10 cellular contexts compared by ENCODE assay signal in genomic region chr5:113246371-113246870, GRCh38.
DNase-seq lines count a peak whose midpoint lies in the region; ATAC-seq, FAIRE-seq and TF ChIP-seq lines count a peak whose summit lies in the region.
"Had no signal": no experiment of that assay in that cellular context is flagged by ENCODE, and none has a peak within 500 bp of the region (broad histone marks: within the 10 kb centered on the region; RNA-seq: fewer than 3 reads in every experiment).

No MANE protein-coding gene starts in this region.

- no peak overlapping the region for H3K4me3 ChIP-seq in Karpas-422 (ENCODE audit: low read length)
- H3K4me3 ChIP-seq in K562: no peak overlapping the region
- no peak overlapping the region for H3K4me3 ChIP-seq in left lung

- H3K9me3 Mint-ChIP-seq in stimulated activated memory B cell treated with anti-CD40 and anti-IgM and Interleukin-4, amounts not matched to agents 10 μg/mL and 1 μg/mL and 100 μg/mL, for 72 hours: no peaks in the 10 kb centered on the region
- H3K9me3 Mint-ChIP-seq in activated T-cell treated with anti-CD3 and anti-CD28 coated beads, Interleukin-2, amount 50 U/mL, for 4 hours: no peaks in the 10 kb centered on the region
- no peaks in the 10 kb centered on the region for H3K9me3 Mint-ChIP-seq in MCF 10A (ENCODE audit: unreplicated experiment)
- H3K9me3 Mint-ChIP-seq: activated naive CD8-positive, alpha-beta T cell treated with anti-CD3 and anti-CD28 coated beads for 36 hours had no signal

- ATAC-seq in K562 (no peak), left lung (peak; percentile 40), HG03196 (IDR thresholded peaks at IDR 0.05; ENCODE audit: unreplicated experiment) (no peak), GM19452 (IDR thresholded peaks at IDR 0.05; ENCODE audit: unreplicated experiment) (no peak)
- no peak for ATAC-seq in stimulated activated memory B cell treated with anti-CD40 and anti-IgM and Interleukin-4, amounts not matched to agents 10 μg/mL and 1 μg/mL and 100 μg/mL, for 72 hours
- ATAC-seq in activated T-cell treated with anti-CD3 and anti-CD28 coated beads, Interleukin-2, amount 50 U/mL, for 4 hours: no peak

- H3K27ac Mint-ChIP-seq in stimulated activated memory B cell treated with anti-CD40 and anti-IgM and Interleukin-4, amounts not matched to agents 10 μg/mL and 1 μg/mL and 100 μg/mL, for 72 hours: no peak overlapping the region
- no peak overlapping the region for H3K27ac Mint-ChIP-seq in MCF 10A (ENCODE audit: low read depth, unreplicated experiment)
- H3K27ac Mint-ChIP-seq: activated naive CD8-positive, alpha-beta T cell treated with anti-CD3 and anti-CD28 coated beads for 36 hours had no signal

- H3K79me2 ChIP-seq in Karpas-422 (ENCODE audit: low read length): no peaks in the 10 kb centered on the region
- no peaks in the 10 kb centered on the region for H3K79me2 ChIP-seq in K562 (ENCODE audit: control insufficient read depth, insufficient read depth, low read length)

- peaks cover 3% of the 10 kb centered on the region; the same call in 1 of the 2 replicates for H3K27me3 ChIP-seq in Karpas-422 (ENCODE audit: low read length)
- H3K27me3 ChIP-seq in K562 (ENCODE audit: control insufficient read depth in 2 of 2, insufficient read depth in 2 of 2, low read length in 2 of 2): no peaks in the 10 kb centered on the region; a peak in 2 of 5 replicates
- H3K27me3 ChIP-seq in left lung: no peaks in the 10 kb centered on the region

- 0% methylated on average over 5 of the region's 5 CpGs for WGBS in K562 (ENCODE audit: insufficient coverage, low coverage, missing lambda C conversion rate)

- H3K36me3 Mint-ChIP-seq in stimulated activated memory B cell treated with anti-CD40 and anti-IgM and Interleukin-4, amounts not matched to agents 10 μg/mL and 1 μg/mL and 100 μg/mL, for 72 hours: no peaks in the 10 kb centered on the region
- H3K36me3 Mint-ChIP-seq in activated T-cell treated with anti-CD3 and anti-CD28 coated beads, Interleukin-2, amount 50 U/mL, for 4 hours (ENCODE audit: insufficient read depth): peaks cover 3% of the 10 kb centered on the region
- no peaks in the 10 kb centered on the region for H3K36me3 Mint-ChIP-seq in MCF 10A (ENCODE audit: insufficient read depth, unreplicated experiment)
- H3K36me3 Mint-ChIP-seq: activated naive CD8-positive, alpha-beta T cell treated with anti-CD3 and anti-CD28 coated beads for 36 hours had no signal

- no peak for FAIRE-seq in K562 (lab: Jason Lieb, UNC)

- H3K9ac ChIP-seq in Karpas-422 (ENCODE audit: low read length) (no peak overlapping the region), K562 (ENCODE audit: insufficient read depth in 1 of 2, low read depth in 2 of 2, low read length in 2 of 2) (no peak overlapping the region)

- H3K27me3 Mint-ChIP-seq in stimulated activated memory B cell treated with anti-CD40 and anti-IgM and Interleukin-4, amounts not matched to agents 10 μg/mL and 1 μg/mL and 100 μg/mL, for 72 hours: peaks cover 29% of the 10 kb centered on the region
- peaks cover 2% of the 10 kb centered on the region for H3K27me3 Mint-ChIP-seq in activated T-cell treated with anti-CD3 and anti-CD28 coated beads, Interleukin-2, amount 50 U/mL, for 4 hours (ENCODE audit: low read depth)
- H3K27me3 Mint-ChIP-seq in MCF 10A (ENCODE audit: insufficient read depth, unreplicated experiment): no peaks in the 10 kb centered on the region

- H3K9me3 ChIP-seq in Karpas-422 (ENCODE audit: low read length): no peaks in the 10 kb centered on the region
- no peaks in the 10 kb centered on the region for H3K9me3 ChIP-seq in K562 (replicated peaks; ENCODE audit: control insufficient read depth, insufficient read depth, low read depth, low read length)
- H3K9me3 ChIP-seq in left lung: no peaks in the 10 kb centered on the region

- BruUV-seq in K562 (replicated peaks; lab: Mats Ljungman, UMichigan) (no TSS peak), MCF 10A (replicated peaks; lab: Mats Ljungman, UMichigan) (no TSS peak)

- DNase-seq in Karpas-422: no peak
- no peak for DNase-seq in K562 (ENCODE audit: extremely low read depth in 1 of 4, low spot score in 3 of 4)
- no peak for DNase-seq in left lung
- no peak for DNase-seq in activated T-cell treated with anti-CD3 and anti-CD28 coated beads, Interleukin-2, amount 50 U/mL, for 4 hours
- no peak for DNase-seq in MCF 10A (ENCODE audit: unreplicated experiment)
- DNase-seq: activated naive CD8-positive, alpha-beta T cell treated with anti-CD3 and anti-CD28 coated beads for 36 hours; T-helper 9 cell had no signal

- H3K9me2 ChIP-seq in Karpas-422 (replicated peaks; ENCODE audit: insufficient read depth, low read length): no peaks in the 10 kb centered on the region

- TF ChIP-seq POLR2A in K562 (conservative IDR thresholded peaks at IDR 0.05): no peak

- in situ Hi-C loops in K562 (cut with MboI): no loop called here

- H3K36me3 ChIP-seq in Karpas-422 (ENCODE audit: insufficient read depth, low read length) (no peaks in the 10 kb centered on the region), K562 (ENCODE audit: control insufficient read depth, insufficient read depth, low read length) (no peaks in the 10 kb centered on the region), left lung (no peaks in the 10 kb centered on the region)

- H3K4me3 Mint-ChIP-seq in stimulated activated memory B cell treated with anti-CD40 and anti-IgM and Interleukin-4, amounts not matched to agents 10 μg/mL and 1 μg/mL and 100 μg/mL, for 72 hours: peak overlapping the region; percentile 10
- no peak overlapping the region for H3K4me3 Mint-ChIP-seq in activated T-cell treated with anti-CD3 and anti-CD28 coated beads, Interleukin-2, amount 50 U/mL, for 4 hours
- H3K4me3 Mint-ChIP-seq in MCF 10A (ENCODE audit: unreplicated experiment): no peak overlapping the region
- H3K4me3 Mint-ChIP-seq: activated naive CD8-positive, alpha-beta T cell treated with anti-CD3 and anti-CD28 coated beads for 36 hours had no signal

- H2AFZ ChIP-seq in Karpas-422 (ENCODE audit: low read length): peak overlapping the region; percentile 59; the same call in 1 of the 2 replicates
- H2AFZ ChIP-seq in K562 (ENCODE audit: low read depth, low read length): no peak overlapping the region

- H3K9me1 ChIP-seq in K562 (ENCODE audit: control insufficient read depth, insufficient read depth, low read length): no peaks in the 10 kb centered on the region

- POLR2A ChIA-PET in K562 (lab: Yijun Ruan, JAX): interaction anchor here (0.6 to 0.7 kb wide), 2 partner anchors 130 to 374 kb away, joined by 3 read pairs; no protein-coding TSS in a partner anchor
- POLR2A ChIA-PET in MCF 10A (lab: Yijun Ruan, JAX): interaction anchor here (1.0 kb wide), 1 partner anchor 84 kb away, joined by 4 read pairs; no protein-coding TSS in a partner anchor

- H3K4me2 ChIP-seq in Karpas-422 (ENCODE audit: low read depth, low read length, poor library complexity, severe bottlenecking) (peak overlapping the region; percentile 34), K562 (ENCODE audit: insufficient read depth, low read length) (no peak overlapping the region)

- no peak for TF ChIP-seq CTCF in K562 (IDR thresholded peaks at IDR 0.05 in 2 of 3, conservative IDR thresholded peaks at IDR 0.05 in 1 of 3; ENCODE audit: insufficient read depth in 2 of 3, low read depth in 1 of 3, low read length in 3 of 3)
- no peak for TF ChIP-seq CTCF in left lung (IDR thresholded peaks at IDR 0.05)
- no peak for TF ChIP-seq CTCF in MCF 10A (IDR thresholded peaks at IDR 0.05; ENCODE audit: unreplicated experiment)

- H3K27ac ChIP-seq in Karpas-422 (ENCODE audit: low read length) (no peak overlapping the region), K562 (ENCODE audit: extremely low read depth, low read depth, low read length) (no peak overlapping the region), left lung (peak overlapping the region; percentile 57 to 60)

- H3K4me1 ChIP-seq in Karpas-422 (ENCODE audit: low read length) (peaks cover 6% of the 10 kb centered on the region), K562 (replicated peaks in 1 of 2; ENCODE audit: control insufficient read depth in 2 of 2, insufficient read depth in 2 of 2, low read length in 2 of 2) (no peaks in the 10 kb centered on the region), left lung (peaks cover 0 to 4% of the 10 kb centered on the region in 2 donors)

- CTCF ChIA-PET in K562 (lab: Yijun Ruan, JAX; ENCODE audit: low intra/inter-chr PET ratio) (no interaction called here), MCF 10A (lab: Yijun Ruan, JAX) (interaction anchor here (0.6 kb wide), 1 partner anchor 229 kb away, joined by 4 read pairs; no protein-coding TSS in a partner anchor)

- H4K20me1 ChIP-seq in Karpas-422 (ENCODE audit: insufficient read depth, low read depth, low read length): no peaks in the 10 kb centered on the region
- no peaks in the 10 kb centered on the region for H4K20me1 ChIP-seq in K562 (replicated peaks; ENCODE audit: control insufficient read depth, insufficient read depth, low read length)

- no peak for TF ChIP-seq EP300 in K562 (IDR thresholded peaks at IDR 0.05; ENCODE audit: low read length)

- peaks cover 11% of the 10 kb centered on the region for H3K4me1 Mint-ChIP-seq in stimulated activated memory B cell treated with anti-CD40 and anti-IgM and Interleukin-4, amounts not matched to agents 10 μg/mL and 1 μg/mL and 100 μg/mL, for 72 hours
- no peaks in the 10 kb centered on the region for H3K4me1 Mint-ChIP-seq in activated T-cell treated with anti-CD3 and anti-CD28 coated beads, Interleukin-2, amount 50 U/mL, for 4 hours (ENCODE audit: low read depth)
- peaks cover 17% of the 10 kb centered on the region for H3K4me1 Mint-ChIP-seq in MCF 10A (ENCODE audit: insufficient read depth, unreplicated experiment)

- no peak for TF ChIP-seq RAD21 in K562 (CRISPR knock-in tag; conservative IDR thresholded peaks at IDR 0.05 in 1 of 2, IDR thresholded peaks at IDR 0.05 in 1 of 2)

- intact Hi-C loops in K562 (cut with micrococcal nuclease) (no loop called here), left lung (cut with DNase I) (no loop called here), MCF 10A (cut with micrococcal nuclease) (no loop called here)

TF ChIP-seq in K562, 482 proteins besides CTCF, POLR2A, EP300 and RAD21 (continues in another document):
- TF ChIP-seq BRD4 (IDR thresholded peaks at IDR 0.05) (no peak), GABPA (tag; conservative IDR thresholded peaks at IDR 0.05; ENCODE audit: low read depth) (0 out of 2 replicates have a peak, but pooled peaks have one; percentile 15), HMG20B (CRISPR knock-in tag; IDR thresholded peaks at IDR 0.05) (no peak), MYNN (IDR thresholded peaks at IDR 0.05) (no peak), MYNN (CRISPR knock-in tag; IDR thresholded peaks at IDR 0.05) (no peak)

Comparison
In these comparisons a context has a peak if more than half of its experiments do, and no peak if none do; other contexts are left out.
1. H3K27ac ChIP-seq: peak in left lung (2 of 2); none in Karpas-422 (single experiment) and K562 (single experiment).